Comparison of ENCODE assay signal across 8 cellular contexts in genomic region chr11:114400974-114401223, GRCh38. TPM values are rescaled to one million over a fixed set of nuclear protein-coding genes. Genes with fewer than 3 reads are reported as not detected.
A peak's percentile ranks its signal among the peaks of the same experiment; 100 is the strongest.
DNase-seq lines count a peak whose midpoint lies in the region; ATAC-seq and TF ChIP-seq lines count a peak whose summit lies in the region.

No MANE protein-coding gene starts in this region.

- H3K36me3 ChIP-seq in right atrium auricular region (peaks cover 5% of the 10 kb centered on the region), mucosa of descending colon (ENCODE audit: low read depth) (no peaks in the 10 kb centered on the region)

- ATAC-seq in Right ventricle myocardium superior (ENCODE audit: poor library complexity) (no peak), mucosa of descending colon (no peak), HG03520 (IDR thresholded peaks at IDR 0.05; ENCODE audit: unreplicated experiment) (no peak)

- H3K9me3 ChIP-seq in right atrium auricular region (no peaks in the 10 kb centered on the region), mucosa of descending colon (no peaks in the 10 kb centered on the region)

- H3K4me1 ChIP-seq in right atrium auricular region, result peaks cover 0 to 52% of the 10 kb centered on the region in 2 donors
- H3K4me1 ChIP-seq in mucosa of descending colon (ENCODE audit: low read depth), result peaks cover 21% of the 10 kb centered on the region

- DNase-seq in right atrium auricular region (ENCODE audit: low spot score) (no peak), Right ventricle myocardium superior (no peak), cardiac fibroblast (ENCODE audit: low read depth in 2 of 2) (no peak), mucosa of descending colon (no peak), NCI-H2171 treated with DMSO at 0.1 percent for 48 hours (lab: John Stamatoyannopoulos, UW) (no peak), HK-2 (ENCODE audit: unreplicated experiment) (no peak), epidermal melanocyte (ENCODE audit: insufficient read length, low spot score) (no peak)

- TF ChIP-seq CTCF in right atrium auricular region (IDR thresholded peaks at IDR 0.05) (no peak), cardiac fibroblast (IDR thresholded peaks at IDR 0.05; ENCODE audit: low read depth, low read length) (no peak), mucosa of descending colon (IDR thresholded peaks at IDR 0.05) (no peak)

- no peaks in the 10 kb centered on the region for H3K27me3 ChIP-seq in right atrium auricular region

- H3K27ac ChIP-seq in right atrium auricular region, result peak overlapping the region; percentile 96 to 98

- peak overlapping the region; percentile 83 to 93 for H3K4me3 ChIP-seq in right atrium auricular region
- peak overlapping the region; percentile 60 to 76 for H3K4me3 ChIP-seq in cardiac fibroblast (replicated peaks in 1 of 2; ENCODE audit: low read depth in 2 of 2, low read length in 2 of 2)
- peak overlapping the region; percentile 69 for H3K4me3 ChIP-seq in mucosa of descending colon

- intact Hi-C loops in Right ventricle myocardium superior (cut with DNase I), result no loop called here
- intact Hi-C loops in mucosa of descending colon (cut with DNase I, micrococcal nuclease), result no loop called here

RNA-seq across cellular contexts. Expression of gene RBM7, which starts 0.4 kb away (rescaled TPM):
- total RNA-seq in right atrium auricular region (10 to 100 TPM; 12.1 to 13.2 TPM), Right ventricle myocardium superior (20.5 TPM), mucosa of descending colon (10 to 100 TPM; 29.0 to 35.5 (median 33.6) TPM)

RNA-seq across cellular contexts. Expression of gene C11orf71, which starts 0.6 kb away (rescaled TPM):
- total RNA-seq in right atrium auricular region (10 to 100 TPM in 1 of 2 donors, 1 to 10 TPM in 1; 6.5 to 10.2 TPM), Right ventricle myocardium superior (8.9 TPM), mucosa of descending colon (10 to 100 TPM in 2 of 3 donors, 1 to 10 TPM in 1; 8.6 to 14.0 (median 12.0) TPM)

RNA-seq across cellular contexts. Expression of gene REXO2, which starts 38.4 kb away (rescaled TPM):
- total RNA-seq in right atrium auricular region (100 to 1,000 TPM; 129 to 144 TPM), Right ventricle myocardium superior (165 TPM), mucosa of descending colon (10 to 100 TPM; 38.4 to 92.7 (median 48.2) TPM)
